Comparison of ENCODE assay signal across 8 cellular contexts in the genomic region with DNA sequence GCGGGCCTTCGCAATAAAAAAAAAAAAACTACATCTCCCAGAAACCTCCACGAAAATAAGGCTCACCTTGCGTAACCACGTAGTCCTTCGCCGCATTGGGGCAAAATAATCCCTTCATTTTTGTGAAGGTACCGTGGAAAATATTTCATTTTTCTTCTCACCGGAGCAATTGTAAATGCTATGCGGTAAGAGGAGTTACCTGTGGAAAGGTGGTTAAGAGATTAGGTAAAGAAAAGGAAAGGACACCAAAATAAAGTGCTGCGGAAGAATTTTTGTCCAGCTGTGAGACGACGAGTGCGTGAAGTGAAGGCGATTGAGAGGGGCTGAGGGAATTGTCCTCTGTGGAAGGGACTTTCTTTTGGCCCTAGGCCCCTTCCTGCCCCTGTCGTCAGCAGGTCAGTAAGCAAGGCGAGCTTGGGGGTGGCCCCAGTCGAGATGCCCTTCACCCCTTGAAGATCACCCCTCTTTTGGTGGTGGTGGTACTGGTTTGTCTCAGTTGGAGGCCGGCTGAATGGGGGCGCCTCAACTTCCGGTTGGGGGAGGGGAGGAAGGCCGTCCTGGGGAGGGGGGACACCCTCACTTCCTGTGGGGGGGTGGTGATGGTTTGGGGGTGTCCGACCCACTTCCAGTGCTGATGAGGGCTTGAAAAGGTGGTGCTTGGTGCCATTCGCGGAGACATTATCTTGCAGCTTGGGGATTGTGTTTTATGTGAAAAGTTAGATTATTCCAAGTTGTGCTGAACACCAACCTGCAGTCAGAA. TPM values are rescaled to one million over a fixed set of nuclear protein-coding genes. Genes with fewer than 3 reads are reported as not detected.
DNase-seq lines count a peak whose midpoint lies in the region; ATAC-seq and TF ChIP-seq lines count a peak whose summit lies in the region.

TSS of gene HMG20A (plus strand) at position 279 of the 760 bp plus-strand sequence. CDS start 37,520 bp downstream, outside the sequence.

- ATAC-seq in GM18907 (IDR thresholded peaks at IDR 0.05; ENCODE audit: unreplicated experiment) (peak; percentile 53), HG03175 (IDR thresholded peaks at IDR 0.05; ENCODE audit: unreplicated experiment) (peak; percentile 34)

- POLR2A ChIA-PET in AG04450 (lab: Yijun Ruan, JAX) = interaction anchor here (0.6 to 0.8 kb wide), 5 partner anchors 9 to 137 kb away, joined by 3 read pairs; no protein-coding TSS in a partner anchor

- H3K4me3 ChIP-seq in AG04450 (ENCODE audit: low read depth, low read length) = peak within 1 kb of the TSS; percentile 82

- TF ChIP-seq CTCF in AG04450 (IDR thresholded peaks at IDR 0.05; ENCODE audit: low read depth, low read length) = no peak

- CTCF ChIA-PET in AG04450 (lab: Charles Lee) = interaction anchor here (1.1 to 2.6 kb wide), 5 partner anchors 76 to 447 kb away, joined by 3 to 14 read pairs (median 5); partner anchors contain the start of gene LINGO1

- H3K27ac ChIP-seq in AG04450 (ENCODE audit: low read depth, low read length) (peak within 1 kb of the TSS; percentile 85), cingulate gyrus (ENCODE audit: low read depth, low read length) (peak within 1 kb of the TSS; percentile 93)

- H3K27me3 ChIP-seq in AG04450 (ENCODE audit: control insufficient read depth, insufficient read depth, low read length) = no peaks in the 10 kb centered on the region

- H3K9me3 ChIP-seq in AG04450 (ENCODE audit: control insufficient read depth, insufficient read depth, low read length) = no peaks in the 10 kb centered on the region; the same call in 1 of the 2 replicates

- DNase-seq in AG04450 (ENCODE audit: low read depth, low spot score) = peak; percentile 63
- peak; percentile 86 to 88 for DNase-seq in NCI-H446 (lab: John Stamatoyannopoulos, UW)
- DNase-seq in activated CD4-positive, alpha-beta T cell treated with anti-CD3 and anti-CD28 coated beads for 1 hour = peak; percentile 29
- peak; percentile 89 for DNase-seq in kidney tubule cell (ENCODE audit: low spot score)
- DNase-seq in stimulated activated CD4-positive, alpha-beta T cell treated with anti-CD3 and anti-CD28 coated beads, Interleukin-1b, Interleukin-23, amount 100 ng/mL, for 24 hours (ENCODE audit: low read depth in 4 of 4, low spot score in 1 of 4) = peak; percentile 9 to 57 (median 33)

RNA-seq across cellular contexts. Expression of gene HMG20A, which starts in this region (rescaled TPM):
- 46.1 and 62.5 TPM in 2 replicates for polyA plus RNA-seq in AG04450 (2011; rRNA removed)
- polyA minus RNA-seq in AG04450 (2011; rRNA and poly(A)+ RNA removed) = 48.1 and 60.1 TPM in 2 replicates

Comparison
In these comparisons a context has a peak if more than half of its experiments do, and no peak if none do; other contexts are left out.
1. Peak in every context shown above with its lines: DNase-seq, ATAC-seq, H3K4me3 ChIP-seq and H3K27ac ChIP-seq.
2. DNase-seq: peak in every context shown above with its lines; median percentile 89 in kidney tubule cell; 87 in NCI-H446; 63 in AG04450; 33 in stimulated activated CD4-positive, alpha-beta T cell treated with anti-CD3 and anti-CD28 coated beads, Interleukin-1b, Interleukin-23, amount 100 ng/mL, for 24 hours; 29 in activated CD4-positive, alpha-beta T cell treated with anti-CD3 and anti-CD28 coated beads for 1 hour.